Comparison of ENCODE assay signal across 8 cellular contexts in the genomic region with DNA sequence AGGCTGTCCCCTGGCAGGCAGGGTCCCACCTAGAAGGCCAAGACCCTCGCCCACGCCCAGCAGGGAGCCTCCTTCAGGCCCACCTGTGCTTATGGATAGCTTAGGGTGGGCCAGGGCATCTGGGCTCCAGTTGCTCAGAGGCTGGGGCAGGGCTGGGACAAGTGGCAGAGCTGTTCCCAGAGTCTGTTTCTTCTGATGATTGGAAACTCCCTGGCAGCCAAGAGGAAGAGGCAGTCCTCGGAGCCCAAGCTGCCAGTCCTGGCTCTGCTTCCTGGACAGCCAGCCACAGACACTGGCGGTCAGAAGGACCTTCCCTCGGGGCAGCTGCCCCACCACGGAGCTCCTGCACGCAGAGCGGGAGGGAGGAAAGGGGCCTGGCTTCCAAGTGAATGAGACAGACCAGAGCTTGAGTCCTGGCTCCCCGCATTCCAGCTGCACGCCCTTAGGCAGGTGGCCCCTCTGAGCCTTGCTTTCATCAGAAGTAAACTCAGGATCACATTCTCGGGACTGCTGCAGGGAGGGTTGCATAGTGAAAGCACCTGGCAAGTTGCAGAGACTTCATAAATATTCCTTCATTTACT. TPM values are rescaled to one million over a fixed set of nuclear protein-coding genes. Genes with fewer than 3 reads are reported as not detected.
DNase-seq lines count a peak whose midpoint lies in the region; ATAC-seq and TF ChIP-seq lines count a peak whose summit lies in the region.

No MANE protein-coding gene starts in this region.

- no peaks in the 10 kb centered on the region for H3K36me3 Mint-ChIP-seq in activated naive CD4-positive, alpha-beta T cell treated with anti-CD3 and anti-CD28 coated beads, Interleukin-2, amount 10 ng/mL, durations not matched to agents 7 days and 5 days

- no peak overlapping the region for H3K4me3 Mint-ChIP-seq in activated naive CD4-positive, alpha-beta T cell treated with anti-CD3 and anti-CD28 coated beads, Interleukin-2, amount 10 ng/mL, durations not matched to agents 7 days and 5 days

- H3K9me2 ChIP-seq in PC-9 (ENCODE audit: insufficient read depth), result no peaks in the 10 kb centered on the region

- no peaks in the 10 kb centered on the region for H3K9me3 Mint-ChIP-seq in activated naive CD4-positive, alpha-beta T cell treated with anti-CD3 and anti-CD28 coated beads, Interleukin-2, amount 10 ng/mL, durations not matched to agents 7 days and 5 days

- H3K4me3 ChIP-seq in PC-9 (peak overlapping the region; percentile 43; the same call in 1 of the 2 replicates), mucosa of stomach (ENCODE audit: low read length) (no peak overlapping the region)

- H3K27me3 ChIP-seq in PC-9 (ENCODE audit: insufficient read depth, low read depth) (no peaks in the 10 kb centered on the region), mucosa of stomach (ENCODE audit: control insufficient read depth, insufficient read depth, low read length) (peaks cover 6% of the 10 kb centered on the region)

- no peak for TF ChIP-seq CTCF in PC-9 (conservative IDR thresholded peaks at IDR 0.05)

- H3K27ac ChIP-seq in PC-9, result peak overlapping the region; percentile 96

- peak overlapping the region; percentile 69 for H3K9ac ChIP-seq in mucosa of stomach (ENCODE audit: low read length)

- H3K9me3 ChIP-seq in PC-9 (ENCODE audit: insufficient read depth, low read depth) (no peaks in the 10 kb centered on the region), mucosa of stomach (ENCODE audit: control insufficient read depth, low read length) (no peaks in the 10 kb centered on the region)

- H3K79me2 ChIP-seq in PC-9 (ENCODE audit: low read depth), result no peaks in the 10 kb centered on the region

- ATAC-seq in HG02571 (IDR thresholded peaks at IDR 0.05; ENCODE audit: unreplicated experiment), result no peak

- POLR2A ChIA-PET in PC-9 (lab: Charles Lee; ENCODE audit: unreplicated experiment), result interaction anchor here (0.6 to 2.2 kb wide), 3 partner anchors 31 to 411 kb away, joined by 3 to 32 read pairs (median 5); no protein-coding TSS in a partner anchor

- CTCF ChIA-PET in PC-9 (lab: Charles Lee), result interaction anchor here (0.8 to 3.7 kb wide), 3 partner anchors 10 to 596 kb away, joined by 3 to 72 read pairs (median 3); no protein-coding TSS in a partner anchor
- CTCF ChIA-PET in activated naive CD4-positive, alpha-beta T cell treated with anti-CD3 and anti-CD28 coated beads, Interleukin-2, amount 10 ng/mL, durations not matched to agents 7 days and 5 days (lab: Charles Lee), result interaction anchor here (1.4 to 5.1 kb wide), 3 partner anchors 46 to 150 kb away, joined by 4 to 22 read pairs (median 4); no protein-coding TSS in a partner anchor

- DNase-seq in ELF-1 (ENCODE audit: low read depth, low spot score) (peak; percentile 98), PC-9 (peak; percentile 93 to 98), foreskin melanocyte (peak; percentile 65), NCI-H128 (lab: John Stamatoyannopoulos, UW; ENCODE audit: unreplicated experiment) (no peak)
- no peak for DNase-seq in stimulated activated CD4-positive, alpha-beta T cell treated with anti-CD3 and anti-CD28 coated beads, Interleukin-4, amount 100 ng/mL, for 4 hours
- DNase-seq in activated naive CD4-positive, alpha-beta T cell treated with anti-CD3 and anti-CD28 coated beads, Interleukin-2, amount 10 ng/mL, durations not matched to agents 7 days and 5 days, result no peak

- H3K36me3 ChIP-seq in PC-9 (ENCODE audit: low read depth) (no peaks in the 10 kb centered on the region), mucosa of stomach (ENCODE audit: control insufficient read depth, insufficient read depth, low read length) (no peaks in the 10 kb centered on the region)

- H2AFZ ChIP-seq in PC-9, result no peak overlapping the region

- peaks cover 64% of the 10 kb centered on the region for H3K27me3 Mint-ChIP-seq in activated naive CD4-positive, alpha-beta T cell treated with anti-CD3 and anti-CD28 coated beads, Interleukin-2, amount 10 ng/mL, durations not matched to agents 7 days and 5 days

- H3K4me1 Mint-ChIP-seq in activated naive CD4-positive, alpha-beta T cell treated with anti-CD3 and anti-CD28 coated beads, Interleukin-2, amount 10 ng/mL, durations not matched to agents 7 days and 5 days, result peaks cover 3% of the 10 kb centered on the region

- peak overlapping the region; percentile 82 for H3K4me2 ChIP-seq in PC-9

- H4K20me1 ChIP-seq in PC-9 (ENCODE audit: insufficient read depth), result no peaks in the 10 kb centered on the region

- intact Hi-C loops in PC-9 (cut with micrococcal nuclease; ENCODE audit: unreplicated experiment), result loop anchor here (1.0 to 10.0 kb wide), 4 partner anchors 12 to 1159 kb away; no protein-coding TSS in a partner anchor

- no peak overlapping the region for H3K27ac Mint-ChIP-seq in activated naive CD4-positive, alpha-beta T cell treated with anti-CD3 and anti-CD28 coated beads, Interleukin-2, amount 10 ng/mL, durations not matched to agents 7 days and 5 days

- no TSS peak for BruUV-seq in PC-9 (replicated peaks; lab: Mats Ljungman, UMichigan)

- peaks cover 35% of the 10 kb centered on the region for H3F3A ChIP-seq in PC-9 (ENCODE audit: insufficient read depth, low read depth)

- H3K4me1 ChIP-seq in PC-9 (replicated peaks; ENCODE audit: insufficient read depth) (peaks cover 55% of the 10 kb centered on the region), mucosa of stomach (ENCODE audit: control insufficient read depth, insufficient read depth, low read length) (peaks cover 41% of the 10 kb centered on the region)

RNA-seq across cellular contexts. Expression of gene GABRP, which starts 38.0 kb away (rescaled TPM):
- 2.1 and 5.2 TPM in 2 replicates for total RNA-seq in PC-9 (2021)

Comparison
In these comparisons a context has a peak if more than half of its experiments do, and no peak if none do; other contexts are left out.
1. DNase-seq: peak in ELF-1 (single experiment), PC-9 (2 of 2) and foreskin melanocyte (single experiment); none in NCI-H128 (single experiment), stimulated activated CD4-positive, alpha-beta T cell treated with anti-CD3 and anti-CD28 coated beads, Interleukin-4, amount 100 ng/mL, for 4 hours (0 of 2) and activated naive CD4-positive, alpha-beta T cell treated with anti-CD3 and anti-CD28 coated beads, Interleukin-2, amount 10 ng/mL, durations not matched to agents 7 days and 5 days (single experiment).